Comparison of ENCODE assay signal across 24 cellular contexts in the genomic region with DNA sequence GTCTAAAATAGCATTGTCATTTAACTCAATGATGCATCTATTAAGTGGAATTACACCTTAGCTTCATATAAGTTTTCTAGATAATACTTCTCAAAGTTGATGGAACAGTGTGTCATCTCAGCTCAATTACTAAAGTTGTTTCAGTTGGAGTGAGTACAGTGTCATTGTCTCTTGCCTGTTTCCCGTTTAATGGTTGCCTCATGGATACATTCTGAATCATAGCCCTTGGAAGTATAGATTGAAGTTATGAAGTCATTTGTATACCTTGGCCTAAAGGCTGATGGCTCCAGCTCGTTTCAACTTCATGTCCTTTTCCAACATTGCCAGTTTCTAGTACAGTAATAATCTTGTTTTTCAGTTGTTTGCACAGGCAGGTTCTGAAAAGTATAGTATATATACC.
A peak's percentile ranks its signal among the peaks of the same experiment; 100 is the strongest.
DNase-seq lines count a peak whose midpoint lies in the region; ATAC-seq and TF ChIP-seq lines count a peak whose summit lies in the region.
"Had no signal": no experiment of that assay in that cellular context is flagged by ENCODE, and none has a peak within 500 bp of the region (broad histone marks: within the 10 kb centered on the region; RNA-seq: fewer than 3 reads in every experiment).

No MANE protein-coding gene starts in this region.

- H3K36me3 ChIP-seq in adipocyte (ENCODE audit: control insufficient read depth, insufficient read depth, low read length, severe bottlenecking) (no peaks in the 10 kb centered on the region), H7 (replicated peaks; ENCODE audit: control insufficient read depth, insufficient read depth, low read length) (no peaks in the 10 kb centered on the region)
- H3K36me3 ChIP-seq: lower lobe of right lung, prostate gland, vagina had no signal

- no peaks in the 10 kb centered on the region for H3K9me3 Mint-ChIP-seq in HFFc6
- H3K9me3 Mint-ChIP-seq: activated naive CD8-positive, alpha-beta T cell treated with anti-CD3 and anti-CD28 coated beads for 36 hours; activated T-helper 2 cell treated with anti-CD3 and anti-CD28 coated beads, Interferon-gamma antibody, Interleukin-2, Interleukin-4, amounts not matched to agents 10 μg/mL and 5 μg/mL and 100 μg/mL, durations not matched to agents 14 hours and 24 hours and 36 hours; CD8-positive, alpha-beta T cell; stimulated activated memory B cell treated with anti-CD40 and anti-IgM and Interleukin-4, amounts not matched to agents 10 μg/mL and 1 μg/mL and 100 μg/mL, for 72 hours; T-helper 2 cell treated with Interferon-gamma antibody and Interleukin-4, amounts not matched to agents 5 μg/mL and 100 μg/mL, for 36 hours had no signal

- no peak for ATAC-seq in HG03457 (IDR thresholded peaks at IDR 0.05; ENCODE audit: unreplicated experiment)
- ATAC-seq: CD8-positive, alpha-beta T cell; lower lobe of right lung; stimulated activated memory B cell treated with anti-CD40 and anti-IgM and Interleukin-4, amounts not matched to agents 10 μg/mL and 1 μg/mL and 100 μg/mL, for 72 hours had no signal

- TF ChIP-seq POLR2A in lower leg skin (IDR thresholded peaks at IDR 0.05), result no peak

- WGBS in lower leg skin, 2 donors, result 49 to 53% methylated on average over 2 of the region's 2 CpGs

- H3K4me3 ChIP-seq in adipocyte (ENCODE audit: low read length), result no peak overlapping the region
- H3K4me3 ChIP-seq in fibroblast of mammary gland (ENCODE audit: control insufficient read depth, low read depth, low read length), result no peak overlapping the region
- H3K4me3 ChIP-seq in H7 (ENCODE audit: insufficient read depth, low read depth, low read length), result no peak overlapping the region
- no peak overlapping the region for H3K4me3 ChIP-seq in lower leg skin (ENCODE audit: low read depth, poor library complexity, severe bottlenecking)
- H3K4me3 ChIP-seq: lower lobe of right lung, prostate gland, skin epidermis, testis, vagina had no signal

- H3K27me3 ChIP-seq in adipocyte (replicated peaks; ENCODE audit: control insufficient read depth, insufficient read depth, low read length), result no peaks in the 10 kb centered on the region
- no peaks in the 10 kb centered on the region for H3K27me3 ChIP-seq in H7 (ENCODE audit: control insufficient read depth, insufficient read depth, low read length)
- H3K27me3 ChIP-seq: testis, vagina had no signal

- TF ChIP-seq CTCF in HFFc6 (IDR thresholded peaks at IDR 0.05) (no peak), fibroblast of mammary gland (conservative IDR thresholded peaks at IDR 0.05; ENCODE audit: control insufficient read depth, insufficient read depth, low read depth, low read length) (no peak), lower leg skin (IDR thresholded peaks at IDR 0.05) (no peak)

- peaks cover 15% of the 10 kb centered on the region for H3K4me1 Mint-ChIP-seq in HFFc6 (ENCODE audit: low read depth)
- H3K4me1 Mint-ChIP-seq: stimulated activated memory B cell treated with anti-CD40 and anti-IgM and Interleukin-4, amounts not matched to agents 10 μg/mL and 1 μg/mL and 100 μg/mL, for 72 hours had no signal

- H3K27me3 Mint-ChIP-seq in HFFc6 (ENCODE audit: insufficient read depth), result no peaks in the 10 kb centered on the region; the same call in 1 of the 2 replicates
- H3K27me3 Mint-ChIP-seq: activated naive CD8-positive, alpha-beta T cell treated with anti-CD3 and anti-CD28 coated beads for 36 hours; stimulated activated memory B cell treated with anti-CD40 and anti-IgM and Interleukin-4, amounts not matched to agents 10 μg/mL and 1 μg/mL and 100 μg/mL, for 72 hours had no signal

- peak; percentile 10 for DNase-seq in HFFc6
- peak; percentile 29 for DNase-seq in adipocyte (ENCODE audit: low read depth)
- DNase-seq in fibroblast of mammary gland (ENCODE audit: low read depth), result peak; percentile 74
- peak; percentile 31 for DNase-seq in stromal cell of bone marrow (ENCODE audit: low read depth)
- DNase-seq in H7, result no peak
- DNase-seq in lower leg skin (ENCODE audit: low spot score in 2 of 2), result no peak
- DNase-seq: activated CD8-positive, alpha-beta memory T cell treated with anti-CD3 and anti-CD28 coated beads, Interleukin-2, amount 50 U/mL, for 48 hours; activated naive CD8-positive, alpha-beta T cell treated with anti-CD3 and anti-CD28 coated beads for 36 hours; CD8-positive, alpha-beta T cell; foreskin melanocyte; hippocampal formation; lower lobe of right lung; MM.1S; NCI-H2171; NCI-H526; stimulated activated CD4-positive, alpha-beta T cell treated with anti-CD3 and anti-CD28 coated beads, Interleukin-2, amount 100 ng/mL, for 24 hours; testis had no signal

- H3K36me3 Mint-ChIP-seq in HFFc6 (ENCODE audit: low read depth), result peaks cover 6% of the 10 kb centered on the region; the same call in 1 of the 2 replicates
- H3K36me3 Mint-ChIP-seq: stimulated activated memory B cell treated with anti-CD40 and anti-IgM and Interleukin-4, amounts not matched to agents 10 μg/mL and 1 μg/mL and 100 μg/mL, for 72 hours had no signal

- intact Hi-C loops in lower leg skin (cut with DNase I; ENCODE audit: low total_unique reads), result no loop called here

- no peak overlapping the region for H3K9ac ChIP-seq in adipocyte (ENCODE audit: low read length)

- no peak overlapping the region for H3K4me3 Mint-ChIP-seq in HFFc6
- H3K4me3 Mint-ChIP-seq: activated naive CD8-positive, alpha-beta T cell treated with anti-CD3 and anti-CD28 coated beads for 36 hours; CD8-positive, alpha-beta T cell; stimulated activated memory B cell treated with anti-CD40 and anti-IgM and Interleukin-4, amounts not matched to agents 10 μg/mL and 1 μg/mL and 100 μg/mL, for 72 hours; T-helper 2 cell treated with Interferon-gamma antibody and Interleukin-4, amounts not matched to agents 5 μg/mL and 100 μg/mL, for 36 hours had no signal

- H3K9me3 ChIP-seq in adipocyte (ENCODE audit: control insufficient read depth, low read length), result no peaks in the 10 kb centered on the region
- H3K9me3 ChIP-seq: lower lobe of right lung, prostate gland, testis, vagina had no signal

- H3K27ac Mint-ChIP-seq in HFFc6, result no peak overlapping the region
- H3K27ac Mint-ChIP-seq: activated naive CD8-positive, alpha-beta T cell treated with anti-CD3 and anti-CD28 coated beads for 36 hours; activated T-helper 2 cell treated with anti-CD3 and anti-CD28 coated beads, Interferon-gamma antibody, Interleukin-2, Interleukin-4, amounts not matched to agents 10 μg/mL and 5 μg/mL and 100 μg/mL, durations not matched to agents 14 hours and 24 hours and 36 hours; CD8-positive, alpha-beta T cell; stimulated activated memory B cell treated with anti-CD40 and anti-IgM and Interleukin-4, amounts not matched to agents 10 μg/mL and 1 μg/mL and 100 μg/mL, for 72 hours; T-helper 2 cell treated with Interferon-gamma antibody and Interleukin-4, amounts not matched to agents 5 μg/mL and 100 μg/mL, for 36 hours had no signal

- H3K4me1 ChIP-seq in adipocyte (ENCODE audit: control insufficient read depth, insufficient read depth, low read length), result no peaks in the 10 kb centered on the region
- H3K4me1 ChIP-seq: lower lobe of right lung, prostate gland, testis had no signal

Comparison
In these comparisons a context has a peak if more than half of its experiments do, and no peak if none do; other contexts are left out.
1. DNase-seq: peak in HFFc6 (single experiment), adipocyte (single experiment), fibroblast of mammary gland (single experiment) and stromal cell of bone marrow (single experiment); none in H7 (single experiment) and lower leg skin (0 of 2).